ENCODE assay signal across 21 cellular contexts in the genomic region with DNA sequence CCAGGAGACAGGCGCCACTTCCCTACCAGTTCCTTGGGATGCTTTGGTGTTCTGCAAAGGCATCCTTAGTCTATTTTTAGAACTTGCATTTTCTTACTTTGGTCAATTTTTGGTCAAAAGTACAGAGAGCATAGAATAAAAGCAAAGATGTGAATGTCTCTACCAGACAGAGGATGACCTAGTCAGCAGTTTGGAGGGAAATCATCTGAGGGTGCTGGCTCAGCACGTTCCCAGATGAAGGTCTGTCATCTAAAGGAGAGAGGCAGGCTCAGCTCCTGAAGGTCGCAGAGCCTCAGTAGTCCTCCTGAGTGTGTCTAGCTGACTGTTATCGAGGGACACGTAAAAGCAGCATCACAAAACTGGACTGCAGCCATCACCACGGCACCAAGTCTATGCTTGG. TPM values are rescaled to one million over a fixed set of nuclear protein-coding genes. Genes with fewer than 3 reads are reported as not detected.
DNase-seq lines count a peak whose midpoint lies in the region; ATAC-seq, FAIRE-seq and TF ChIP-seq lines count a peak whose summit lies in the region.
"Had no signal": no experiment of that assay in that cellular context is flagged by ENCODE, and none has a peak within 500 bp of the region (broad histone marks: within the 10 kb centered on the region; RNA-seq: fewer than 3 reads in every experiment).

No MANE protein-coding gene starts in this region.

- peaks cover 20% of the 10 kb centered on the region for H3K4me1 Mint-ChIP-seq in activated B cell treated with CpG ODN at 0.5 μM for 24 hours
- H3K4me1 Mint-ChIP-seq in stimulated activated naive B cell treated with anti-CD40 and anti-IgM and Interleukin-4, amounts not matched to agents 10 μg/mL and 1 μg/mL and 100 μg/mL, for 72 hours, result peaks cover 17 to 25% of the 10 kb centered on the region in 2 donors
- no peaks in the 10 kb centered on the region for H3K4me1 Mint-ChIP-seq in neural progenitor cell

- H3K4me3 Mint-ChIP-seq in activated B cell treated with CpG ODN at 0.5 μM for 24 hours (no peak overlapping the region), neural progenitor cell (no peak overlapping the region)
- H3K4me3 Mint-ChIP-seq in stimulated activated naive B cell treated with anti-CD40 and anti-IgM and Interleukin-4, amounts not matched to agents 10 μg/mL and 1 μg/mL and 100 μg/mL, for 72 hours, result no peak overlapping the region
- H3K4me3 Mint-ChIP-seq: B cell; CD4-positive, alpha-beta T cell had no signal

- no peaks in the 10 kb centered on the region for H3K27me3 Mint-ChIP-seq in activated B cell treated with CpG ODN at 0.5 μM for 24 hours
- H3K27me3 Mint-ChIP-seq in stimulated activated naive B cell treated with anti-CD40 and anti-IgM and Interleukin-4, amounts not matched to agents 10 μg/mL and 1 μg/mL and 100 μg/mL, for 72 hours, result no peaks in the 10 kb centered on the region
- peaks cover 3% of the 10 kb centered on the region for H3K27me3 Mint-ChIP-seq in neural progenitor cell (ENCODE audit: insufficient read depth, low read depth)
- H3K27me3 Mint-ChIP-seq: B cell; CD4-positive, alpha-beta T cell had no signal

- no peak for TF ChIP-seq RAD21 in HepG2 (CRISPR knock-in tag; IDR thresholded peaks at IDR 0.05)

- H3K36me3 Mint-ChIP-seq in activated B cell treated with CpG ODN at 0.5 μM for 24 hours (ENCODE audit: low read depth) (peaks cover 96% of the 10 kb centered on the region), neural progenitor cell (peaks cover 40% of the 10 kb centered on the region)
- peaks cover 48 to 67% of the 10 kb centered on the region in 2 donors for H3K36me3 Mint-ChIP-seq in stimulated activated naive B cell treated with anti-CD40 and anti-IgM and Interleukin-4, amounts not matched to agents 10 μg/mL and 1 μg/mL and 100 μg/mL, for 72 hours

- H3K9me3 Mint-ChIP-seq in activated B cell treated with CpG ODN at 0.5 μM for 24 hours (no peaks in the 10 kb centered on the region), neural progenitor cell (no peaks in the 10 kb centered on the region)
- H3K9me3 Mint-ChIP-seq in stimulated activated naive B cell treated with anti-CD40 and anti-IgM and Interleukin-4, amounts not matched to agents 10 μg/mL and 1 μg/mL and 100 μg/mL, for 72 hours, result no peaks in the 10 kb centered on the region
- H3K9me3 Mint-ChIP-seq: CD4-positive, alpha-beta T cell had no signal

- H3K27ac Mint-ChIP-seq in activated B cell treated with CpG ODN at 0.5 μM for 24 hours (peak overlapping the region; percentile 78), neural progenitor cell (no peak overlapping the region)
- H3K27ac Mint-ChIP-seq in stimulated activated naive B cell treated with anti-CD40 and anti-IgM and Interleukin-4, amounts not matched to agents 10 μg/mL and 1 μg/mL and 100 μg/mL, for 72 hours, result peak overlapping the region; percentile 22
- H3K27ac Mint-ChIP-seq: B cell; CD4-positive, alpha-beta T cell had no signal

- no peaks in the 10 kb centered on the region for H3K27me3 ChIP-seq in HepG2 (ENCODE audit: control insufficient read depth in 1 of 2, insufficient read depth in 2 of 2, low read length in 2 of 2)
- no peaks in the 10 kb centered on the region for H3K27me3 ChIP-seq in right lobe of liver
- no peaks in the 10 kb centered on the region for H3K27me3 ChIP-seq in osteoblast (ENCODE audit: insufficient read depth, low read length)
- H3K27me3 ChIP-seq in ascending aorta, result no peaks in the 10 kb centered on the region
- H3K27me3 ChIP-seq in neural progenitor cell, result no peaks in the 10 kb centered on the region

- intact Hi-C loops in HepG2 (cut with micrococcal nuclease; ENCODE audit: unreplicated experiment), result no loop called here
- intact Hi-C loops in right lobe of liver (cut with DNase I), result no loop called here
- intact Hi-C loops in activated B cell treated with CpG ODN at 0.5 μM for 24 hours (cut with micrococcal nuclease), result no loop called here
- intact Hi-C loops in ascending aorta (cut with DNase I), result no loop called here

- no peak for FAIRE-seq in HepG2 (lab: Jason Lieb, UNC)
- FAIRE-seq: GM12892, H54 had no signal

- no peak overlapping the region for H3K4me3 ChIP-seq in HepG2 (replicated peaks in 1 of 3; ENCODE audit: insufficient read depth in 1 of 3, low read depth in 2 of 3, low read length in 3 of 3)
- H3K4me3 ChIP-seq in right lobe of liver, result no peak overlapping the region
- H3K4me3 ChIP-seq in osteoblast (ENCODE audit: insufficient read depth, low read length), result no peak overlapping the region
- H3K4me3 ChIP-seq in ascending aorta, result no peak overlapping the region
- no peak overlapping the region for H3K4me3 ChIP-seq in neural progenitor cell
- H3K4me3 ChIP-seq: GM23248 had no signal

- H3K79me2 ChIP-seq in HepG2 (ENCODE audit: insufficient read depth, low read length) (no peaks in the 10 kb centered on the region), osteoblast (ENCODE audit: insufficient read depth, low read length) (no peaks in the 10 kb centered on the region), neural progenitor cell (ENCODE audit: low read depth) (no peaks in the 10 kb centered on the region)

- in situ Hi-C loops in HepG2 (cut with HindIII; ENCODE audit: extremely low pct_ligation_motif_present, low pct_unique_long_range_greater_than_20kb), result no loop called here

- H3F3A ChIP-seq in neural progenitor cell (ENCODE audit: low read depth), result no peaks in the 10 kb centered on the region

- H3K36me3 ChIP-seq in HepG2 (replicated peaks in 1 of 2; ENCODE audit: control insufficient read depth in 1 of 2, insufficient read depth in 2 of 2, low read length in 2 of 2), result peaks cover 30 to 84% of the 10 kb centered on the region in 2 experiments
- peaks cover 34 to 88% (median 61%) of the 10 kb centered on the region in 4 donors for H3K36me3 ChIP-seq in right lobe of liver
- H3K36me3 ChIP-seq in osteoblast (ENCODE audit: insufficient read depth, low read length), result peaks cover 92% of the 10 kb centered on the region
- H3K36me3 ChIP-seq in ascending aorta, result peaks cover 81 to 91% of the 10 kb centered on the region in 2 donors
- H3K36me3 ChIP-seq in neural progenitor cell, result no peaks in the 10 kb centered on the region

- H2AFZ ChIP-seq in HepG2 (ENCODE audit: low read length), result no peak overlapping the region
- no peak overlapping the region for H2AFZ ChIP-seq in osteoblast (ENCODE audit: low read length)
- H2AFZ ChIP-seq in neural progenitor cell (replicated peaks), result no peak overlapping the region
- H2AFZ ChIP-seq: GM23248 had no signal

- H3K4me1 ChIP-seq in HepG2 (ENCODE audit: insufficient read depth, low read length) (no peaks in the 10 kb centered on the region), right lobe of liver (no peaks in the 10 kb centered on the region), osteoblast (ENCODE audit: insufficient read depth, low read length) (no peaks in the 10 kb centered on the region), ascending aorta (no peaks in the 10 kb centered on the region), neural progenitor cell (no peaks in the 10 kb centered on the region)

- no peak for TF ChIP-seq EP300 in HepG2 (IDR thresholded peaks at IDR 0.05; ENCODE audit: low read depth in 2 of 2, low read length in 2 of 2)
- TF ChIP-seq EP300 in HepG2 (CRISPR knock-in tag; IDR thresholded peaks at IDR 0.05; ENCODE audit: borderline replicate concordance), result no peak

- H3K27ac ChIP-seq in HepG2 (ENCODE audit: extremely low read length, insufficient read depth, low read length) (no peak overlapping the region), right lobe of liver (no peak overlapping the region), osteoblast (ENCODE audit: low read depth, low read length) (no peak overlapping the region), ascending aorta (no peak overlapping the region), neural progenitor cell (no peak overlapping the region)
- H3K27ac ChIP-seq: GM23248, HL-60 had no signal

- BruUV-seq in HepG2 (replicated peaks; lab: Mats Ljungman, UMichigan), result no TSS peak

- H3K9me3 ChIP-seq in HepG2 (ENCODE audit: low read length) (no peaks in the 10 kb centered on the region), right lobe of liver (no peaks in the 10 kb centered on the region), osteoblast (ENCODE audit: low read depth, low read length) (no peaks in the 10 kb centered on the region), ascending aorta (no peaks in the 10 kb centered on the region), neural progenitor cell (ENCODE audit: low read depth) (no peaks in the 10 kb centered on the region)

- 100% methylated on average over 4 of the region's 6 CpGs for WGBS in HepG2 (ENCODE audit: low lambda C conversion rate)
- 72% methylated on average over 6 of the region's 6 CpGs for WGBS in right lobe of liver (ENCODE audit: insufficient coverage, low coverage, low lambda C conversion rate, missing lambda C conversion rate)

- DNase-seq in HepG2 (ENCODE audit: low spot score), result no peak
- DNase-seq in right lobe of liver, result no peak
- no peak for DNase-seq in activated B cell treated with CpG ODN at 0.5 μM for 24 hours
- peak; percentile 17 for DNase-seq in osteoblast (ENCODE audit: insufficient read length, low spot score, missing footprints)
- DNase-seq in stimulated activated naive B cell treated with anti-CD40 and anti-IgM and Interleukin-4, amounts not matched to agents 10 μg/mL and 1 μg/mL and 100 μg/mL, for 72 hours, result no peak
- no peak for DNase-seq in ascending aorta (ENCODE audit: low spot score in 2 of 2)
- DNase-seq in NCI-H128 (lab: John Stamatoyannopoulos, UW; ENCODE audit: unreplicated experiment), result no peak
- DNase-seq in neural progenitor cell (ENCODE audit: low spot score), result no peak
- DNase-seq: C1 segment of cervical spinal cord; Calu3; CD4-positive, alpha-beta T cell; DMS 273 treated with DMSO at 0.1 percent for 48 hours; DMS79; GM23248 had no signal

- TF ChIP-seq CTCF in HepG2 (CRISPR knock-in tag; IDR thresholded peaks at IDR 0.05), result no peak
- no peak for TF ChIP-seq CTCF in right lobe of liver (IDR thresholded peaks at IDR 0.05)
- no peak for TF ChIP-seq CTCF in activated B cell treated with CpG ODN at 0.5 μM for 24 hours (IDR thresholded peaks at IDR 0.05)
- TF ChIP-seq CTCF in osteoblast (IDR thresholded peaks at IDR 0.05; ENCODE audit: extremely low read depth, low read depth, low read length), result no peak
- TF ChIP-seq CTCF in ascending aorta (IDR thresholded peaks at IDR 0.05), result no peak
- TF ChIP-seq CTCF in neural progenitor cell (IDR thresholded peaks at IDR 0.05), result no peak

- no peak overlapping the region for H3K9ac ChIP-seq in HepG2 (ENCODE audit: insufficient read depth, low read depth, low read length)
- no peak overlapping the region for H3K9ac ChIP-seq in neural progenitor cell
- H3K9ac ChIP-seq: GM23248 had no signal

- no peak for ATAC-seq in HepG2
- no peak for ATAC-seq in right lobe of liver
- ATAC-seq in activated B cell treated with CpG ODN at 0.5 μM for 24 hours (ENCODE audit: low read depth), result no peak
- no peak for ATAC-seq in stimulated activated naive B cell treated with anti-CD40 and anti-IgM and Interleukin-4, amounts not matched to agents 10 μg/mL and 1 μg/mL and 100 μg/mL, for 72 hours (replicated peaks)
- ATAC-seq: HCT116 had no signal

- TF ChIP-seq POLR2A in HepG2 (IDR thresholded peaks at IDR 0.05; ENCODE audit: insufficient read depth in 1 of 2, low read depth in 2 of 2, low read length in 2 of 2), result no peak
- no peak for TF ChIP-seq POLR2A in right lobe of liver (IDR thresholded peaks at IDR 0.05)

- H3K4me2 ChIP-seq in HepG2 (ENCODE audit: low read depth, low read length) (no peak overlapping the region), osteoblast (ENCODE audit: insufficient read depth, low read length) (no peak overlapping the region), neural progenitor cell (no peak overlapping the region)

- H4K20me1 ChIP-seq in HepG2 (ENCODE audit: insufficient read depth, low read length) (no peaks in the 10 kb centered on the region), osteoblast (ENCODE audit: insufficient read depth, low read length) (peaks cover 13% of the 10 kb centered on the region), neural progenitor cell (ENCODE audit: low read depth) (no peaks in the 10 kb centered on the region)

- POLR2A ChIA-PET in HepG2 (lab: Yijun Ruan, JAX) (no interaction called here), activated B cell treated with CpG ODN at 0.5 μM for 24 hours (lab: Charles Lee) (no interaction called here)

- CTCF ChIA-PET in HepG2 (lab: Yijun Ruan, JAX; ENCODE audit: low intra/inter-chr PET ratio, low total read pairs), result no interaction called here
- CTCF ChIA-PET in activated B cell treated with CpG ODN at 0.5 μM for 24 hours (lab: Charles Lee), result no interaction called here

RNA-seq across cellular contexts. Expression of a gene that starts 15.3 kb away (rescaled TPM):
- total RNA-seq in HepG2 (2016; rRNA removed; fragmentation: Illumina TruSeq; extraction: Trizol) (0.07 TPM in 1 of 2 replicates, not detected in the other), right lobe of liver (under 1 TPM in 1 of 6 experiments, not detected in 5; 0.07 TPM), activated B cell treated with CpG ODN at 0.5 μM for 24 hours (not detected in 2 replicates), osteoblast (under 0.01 TPM in 1 of 2 replicates, not detected in the other), ascending aorta (not detected), neural progenitor cell (ENCODE audit: low replicate concordance) (0.11 and 2.3 TPM in 2 replicates)
- not detected in 2 replicates for total RNA-seq in HepG2 (2016; cell fraction: cytosol; rRNA removed; fragmentation: Illumina TruSeq; extraction: Trizol; ENCODE audit: low read depth)
- 0.06 TPM in 1 of 2 replicates, not detected in the other for total RNA-seq in HepG2 (2016; cell fraction: insoluble cytoplasmic fraction; rRNA removed; fragmentation: Illumina TruSeq; extraction: Trizol)
- total RNA-seq in HepG2 (2016; cell fraction: membrane; rRNA removed; fragmentation: Illumina TruSeq; extraction: Trizol), result not detected in 2 replicates
- total RNA-seq in HepG2 (2016; cell fraction: nucleus; rRNA removed; fragmentation: Illumina TruSeq; extraction: Trizol), result 0.19 TPM in 1 of 2 replicates, not detected in the other
- polyA plus RNA-seq in HepG2 (2011; rRNA removed), result 0.03 and 0.07 TPM in 2 replicates
- polyA plus RNA-seq in HepG2 (2011; cell fraction: cytosol; rRNA removed), result 0.01 TPM in 1 of 2 replicates, not detected in the other
- polyA plus RNA-seq in HepG2 (2011; cell fraction: nucleus; rRNA removed), result 0.07 and 0.18 TPM in 2 replicates
- polyA plus RNA-seq in HepG2 (2012), result 0.04 and 0.07 TPM in 2 replicates
- not detected in 2 replicates for polyA plus RNA-seq in HepG2 (2016; cell fraction: cytosol; fragmentation: Illumina TruSeq; extraction: Trizol; ENCODE audit: low read depth)
- not detected in 2 replicates for polyA plus RNA-seq in HepG2 (2016; cell fraction: insoluble cytoplasmic fraction; fragmentation: Illumina TruSeq; extraction: Trizol; ENCODE audit: low read depth)
- polyA plus RNA-seq in HepG2 (2016; cell fraction: membrane; fragmentation: Illumina TruSeq; extraction: Trizol; ENCODE audit: low read depth), result not detected in 2 replicates
- 0.26 TPM in 1 of 2 replicates, not detected in the other for polyA plus RNA-seq in HepG2 (2016; cell fraction: nucleus; fragmentation: Illumina TruSeq; extraction: Trizol; ENCODE audit: insufficient read depth, low read depth)
- 0.21 and 0.24 TPM in 2 replicates for polyA minus RNA-seq in HepG2 (2011; rRNA and poly(A)+ RNA removed; ENCODE audit: low replicate concordance)
- not detected in 2 replicates for polyA minus RNA-seq in HepG2 (2011; cell fraction: cytosol; rRNA and poly(A)+ RNA removed)
- 0.12 and 0.13 TPM in 2 replicates for polyA minus RNA-seq in HepG2 (2011; cell fraction: nucleus; rRNA and poly(A)+ RNA removed)
- total RNA-seq: A172; B cell; CD4-positive, alpha-beta T cell; G401; GM23248 had no signal
- polyA plus RNA-seq: GM23248 had no signal

RNA-seq across cellular contexts. Expression of a gene that starts 24.4 kb away (rescaled TPM):
- total RNA-seq in HepG2 (2016; rRNA removed; fragmentation: Illumina TruSeq; extraction: Trizol) (37.9 and 41.7 TPM in 2 replicates), right lobe of liver (10 to 100 TPM; 23.6 to 48.6 (median 33.1) TPM), activated B cell treated with CpG ODN at 0.5 μM for 24 hours (96.5 and 104 TPM in 2 replicates), osteoblast (27.9 and 28.6 TPM in 2 replicates), ascending aorta (10.6 TPM), neural progenitor cell (ENCODE audit: low replicate concordance) (36.0 and 96.2 TPM in 2 replicates)
- total RNA-seq in HepG2 (2016; cell fraction: cytosol; rRNA removed; fragmentation: Illumina TruSeq; extraction: Trizol; ENCODE audit: low read depth), result 25.3 and 28.6 TPM in 2 replicates
- 30.4 and 39.8 TPM in 2 replicates for total RNA-seq in HepG2 (2016; cell fraction: insoluble cytoplasmic fraction; rRNA removed; fragmentation: Illumina TruSeq; extraction: Trizol)
- 62.1 and 67.2 TPM in 2 replicates for total RNA-seq in HepG2 (2016; cell fraction: membrane; rRNA removed; fragmentation: Illumina TruSeq; extraction: Trizol)
- total RNA-seq in HepG2 (2016; cell fraction: nucleus; rRNA removed; fragmentation: Illumina TruSeq; extraction: Trizol), result 22.1 and 39.3 TPM in 2 replicates
- 11.7 and 12.0 TPM in 2 replicates for polyA plus RNA-seq in HepG2 (2011; rRNA removed)
- 8.0 and 9.6 TPM in 2 replicates for polyA plus RNA-seq in HepG2 (2011; cell fraction: cytosol; rRNA removed)
- polyA plus RNA-seq in HepG2 (2011; cell fraction: nucleus; rRNA removed), result 14.6 and 16.1 TPM in 2 replicates
- polyA plus RNA-seq in HepG2 (2012), result 38.7 and 55.5 TPM in 2 replicates
- polyA plus RNA-seq in HepG2 (2016; cell fraction: cytosol; fragmentation: Illumina TruSeq; extraction: Trizol; ENCODE audit: low read depth), result 54.7 and 56.1 TPM in 2 replicates
- polyA plus RNA-seq in HepG2 (2016; cell fraction: insoluble cytoplasmic fraction; fragmentation: Illumina TruSeq; extraction: Trizol; ENCODE audit: low read depth), result 55.4 and 68.5 TPM in 2 replicates
- 93.4 and 96.6 TPM in 2 replicates for polyA plus RNA-seq in HepG2 (2016; cell fraction: membrane; fragmentation: Illumina TruSeq; extraction: Trizol; ENCODE audit: low read depth)
- 82.9 and 88.0 TPM in 2 replicates for polyA plus RNA-seq in HepG2 (2016; cell fraction: nucleus; fragmentation: Illumina TruSeq; extraction: Trizol; ENCODE audit: insufficient read depth, low read depth)
- 7.3 and 19.3 TPM in 2 replicates for polyA minus RNA-seq in HepG2 (2011; rRNA and poly(A)+ RNA removed; ENCODE audit: low replicate concordance)
- 8.6 and 10.4 TPM in 2 replicates for polyA minus RNA-seq in HepG2 (2011; cell fraction: cytosol; rRNA and poly(A)+ RNA removed)
- 10.8 and 15.2 TPM in 2 replicates for polyA minus RNA-seq in HepG2 (2011; cell fraction: nucleus; rRNA and poly(A)+ RNA removed)

RNA-seq across cellular contexts. Expression of a gene that starts 25.1 kb away (rescaled TPM):
- total RNA-seq in HepG2 (2016; rRNA removed; fragmentation: Illumina TruSeq; extraction: Trizol) (70.8 and 94.6 TPM in 2 replicates), right lobe of liver (100 to 1,000 TPM in 1 of 6 experiments, 10 to 100 TPM in 5; 69.9 to 105 (median 78.7) TPM), activated B cell treated with CpG ODN at 0.5 μM for 24 hours (209 and 216 TPM in 2 replicates), osteoblast (103 and 118 TPM in 2 replicates), ascending aorta (65.3 TPM), neural progenitor cell (ENCODE audit: low replicate concordance) (128 and 139 TPM in 2 replicates)
- 9.0 and 11.2 TPM in 2 replicates for total RNA-seq in HepG2 (2016; cell fraction: cytosol; rRNA removed; fragmentation: Illumina TruSeq; extraction: Trizol; ENCODE audit: low read depth)
- 68.0 and 86.8 TPM in 2 replicates for total RNA-seq in HepG2 (2016; cell fraction: insoluble cytoplasmic fraction; rRNA removed; fragmentation: Illumina TruSeq; extraction: Trizol)
- total RNA-seq in HepG2 (2016; cell fraction: membrane; rRNA removed; fragmentation: Illumina TruSeq; extraction: Trizol), result 39.0 and 39.7 TPM in 2 replicates
- 58.4 and 70.1 TPM in 2 replicates for total RNA-seq in HepG2 (2016; cell fraction: nucleus; rRNA removed; fragmentation: Illumina TruSeq; extraction: Trizol)
- 78.6 and 86.2 TPM in 2 replicates for polyA plus RNA-seq in HepG2 (2011; rRNA removed)
- polyA plus RNA-seq in HepG2 (2011; cell fraction: cytosol; rRNA removed), result 50.2 and 58.9 TPM in 2 replicates
- polyA plus RNA-seq in HepG2 (2011; cell fraction: nucleus; rRNA removed), result 99.9 and 117 TPM in 2 replicates
- polyA plus RNA-seq in HepG2 (2012), result 46.2 and 48.4 TPM in 2 replicates
- polyA plus RNA-seq in HepG2 (2016; cell fraction: cytosol; fragmentation: Illumina TruSeq; extraction: Trizol; ENCODE audit: low read depth), result 2.9 and 3.4 TPM in 2 replicates
- 65.0 and 73.2 TPM in 2 replicates for polyA plus RNA-seq in HepG2 (2016; cell fraction: insoluble cytoplasmic fraction; fragmentation: Illumina TruSeq; extraction: Trizol; ENCODE audit: low read depth)
- 14.8 and 16.7 TPM in 2 replicates for polyA plus RNA-seq in HepG2 (2016; cell fraction: membrane; fragmentation: Illumina TruSeq; extraction: Trizol; ENCODE audit: low read depth)
- polyA plus RNA-seq in HepG2 (2016; cell fraction: nucleus; fragmentation: Illumina TruSeq; extraction: Trizol; ENCODE audit: insufficient read depth, low read depth), result 73.4 and 80.3 TPM in 2 replicates
- polyA minus RNA-seq in HepG2 (2011; rRNA and poly(A)+ RNA removed; ENCODE audit: low replicate concordance), result 183 and 405 TPM in 2 replicates
- 60.8 and 69.1 TPM in 2 replicates for polyA minus RNA-seq in HepG2 (2011; cell fraction: cytosol; rRNA and poly(A)+ RNA removed)
- polyA minus RNA-seq in HepG2 (2011; cell fraction: nucleus; rRNA and poly(A)+ RNA removed), result 94.0 and 140 TPM in 2 replicates
